Comparison of ENCODE assay signal across 12 cellular contexts in the genomic region with DNA sequence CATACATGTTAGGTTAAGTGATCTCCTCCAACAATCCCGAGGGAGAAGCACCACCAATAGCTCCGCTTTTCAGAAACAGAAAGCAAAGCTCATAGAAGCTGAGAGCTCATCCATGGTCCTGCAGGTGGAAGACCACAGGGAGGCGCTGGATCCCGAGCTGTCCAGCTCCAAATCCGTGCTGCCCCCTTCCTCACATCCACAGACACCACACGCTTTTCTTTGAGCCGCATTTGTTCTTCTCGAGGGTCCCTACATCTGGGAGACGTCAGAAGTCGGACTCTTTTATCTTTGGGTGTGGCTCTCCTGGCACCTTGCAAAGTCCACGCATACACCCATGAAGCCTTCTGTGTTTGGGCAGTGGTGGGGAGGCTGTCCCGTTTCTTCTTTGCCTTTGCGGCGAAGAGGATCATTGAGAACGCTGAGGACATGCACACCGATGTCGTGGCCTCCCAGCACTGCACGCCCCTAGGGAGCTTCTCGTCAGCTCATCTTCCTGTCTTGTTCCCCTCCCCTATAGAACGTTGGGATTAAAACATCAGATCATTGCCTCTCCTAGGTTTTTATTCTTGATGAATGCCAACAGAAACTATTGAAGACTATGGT.
DNase-seq lines count a peak whose midpoint lies in the region; ATAC-seq, FAIRE-seq and TF ChIP-seq lines count a peak whose summit lies in the region.
"Had no signal": no experiment of that assay in that cellular context is flagged by ENCODE, and none has a peak within 500 bp of the region (broad histone marks: within the 10 kb centered on the region; RNA-seq: fewer than 3 reads in every experiment).

No MANE protein-coding gene starts in this region.

- H3K4me2 ChIP-seq in DND-41 (ENCODE audit: insufficient read depth, low read length): no peak overlapping the region

- H3K79me2 ChIP-seq in DND-41 (ENCODE audit: insufficient read depth, low read length): no peaks in the 10 kb centered on the region

- H3K27me3 ChIP-seq in DND-41 (ENCODE audit: insufficient read depth, low read length, poor library complexity): peaks cover 3% of the 10 kb centered on the region
- H3K27me3 ChIP-seq: foreskin keratinocyte had no signal

- H3K4me1 ChIP-seq in DND-41 (ENCODE audit: insufficient read depth, low read length) (no peaks in the 10 kb centered on the region), HEK293 (ENCODE audit: control insufficient read depth, insufficient read depth, low read length) (no peaks in the 10 kb centered on the region)
- H3K4me1 ChIP-seq: foreskin keratinocyte, tibial artery had no signal

- peaks cover 9 to 10% of the 10 kb centered on the region in 2 donors for H3K9me3 Mint-ChIP-seq in activated naive CD4-positive, alpha-beta T cell treated with anti-CD3 and anti-CD28 coated beads, Interleukin-2, amount 50 U/mL, for 72 hours

- no peak overlapping the region for H3K9ac ChIP-seq in DND-41 (ENCODE audit: low read depth, low read length)

- no peak for DNase-seq in DND-41
- peak; percentile 51 for DNase-seq in mesenteric fat pad (ENCODE audit: low spot score)
- no peak for DNase-seq in GM19238 (ENCODE audit: insufficient read length, low spot score)
- DNase-seq in frontal cortex (ENCODE audit: low spot score in 2 of 2): no peak
- no peak for DNase-seq in activated naive CD4-positive, alpha-beta T cell treated with anti-CD3 and anti-CD28 coated beads, Interleukin-2, amount 50 U/mL, for 72 hours (ENCODE audit: low spot score in 2 of 2)
- no peak for DNase-seq in NCI-H1048 (lab: John Stamatoyannopoulos, UW)
- DNase-seq: activated gamma-delta T cell, foreskin keratinocyte, tibial artery had no signal

- no peak overlapping the region for H3K27ac Mint-ChIP-seq in activated naive CD4-positive, alpha-beta T cell treated with anti-CD3 and anti-CD28 coated beads, Interleukin-2, amount 50 U/mL, for 72 hours

- CTCF ChIA-PET in HEK293 (lab: Yijun Ruan, JAX): interaction anchor here (0.5 to 1.4 kb wide), 11 partner anchors 8 to 1228 kb away, joined by 3 to 8 read pairs (median 4); no protein-coding TSS in a partner anchor

- H3K27ac ChIP-seq in DND-41 (ENCODE audit: low read length): no peak overlapping the region
- H3K27ac ChIP-seq in HEK293 (ENCODE audit: extremely low read depth, low read depth, low read length): no peak overlapping the region
- H3K27ac ChIP-seq: foreskin keratinocyte, RWPE1, tibial artery had no signal

- no peak for FAIRE-seq in frontal cortex (lab: Jason Lieb, UNC)

- H3K36me3 ChIP-seq in DND-41 (ENCODE audit: insufficient read depth, low read length): no peaks in the 10 kb centered on the region
- H3K36me3 ChIP-seq in HEK293 (ENCODE audit: control insufficient read depth in 2 of 2, insufficient read depth in 1 of 2, low read length in 2 of 2): no peaks in the 10 kb centered on the region
- H3K36me3 ChIP-seq: tibial artery had no signal

- ATAC-seq in DND-41 (ENCODE audit: insufficient read depth, low read depth): no peak
- peak; percentile 57; the same call in 1 of the 3 replicates for ATAC-seq in SK-N-SH treated with all-trans-retinoic acid at 6 μM for 48 hours
- no peak for ATAC-seq in activated naive CD4-positive, alpha-beta T cell treated with anti-CD3 and anti-CD28 coated beads, Interleukin-2, amount 50 U/mL, for 72 hours
- ATAC-seq: foreskin keratinocyte had no signal

- TF ChIP-seq CTCF in DND-41 (IDR thresholded peaks at IDR 0.05; ENCODE audit: borderline replicate concordance, extremely low read depth, low read length, poor library complexity, severe bottlenecking) (peak; percentile 30), HEK293 (tag by site-specific recombination; IDR thresholded peaks at IDR 0.05) (no peak)

- no peak overlapping the region for H3K4me3 ChIP-seq in DND-41 (ENCODE audit: low read depth in 1 of 2, low read length in 2 of 2)
- no peak overlapping the region for H3K4me3 ChIP-seq in HEK293 (ENCODE audit: low read depth, low read length)
- H3K4me3 ChIP-seq: tibial artery had no signal

- peaks cover 0 to 11% of the 10 kb centered on the region in 2 donors for H3K36me3 Mint-ChIP-seq in activated naive CD4-positive, alpha-beta T cell treated with anti-CD3 and anti-CD28 coated beads, Interleukin-2, amount 50 U/mL, for 72 hours

- H2AFZ ChIP-seq in DND-41 (ENCODE audit: low read depth, low read length): no peak overlapping the region

- H3K9me3 ChIP-seq in DND-41 (ENCODE audit: insufficient read depth, low read length, severe bottlenecking) (peaks cover 10% of the 10 kb centered on the region), HEK293 (ENCODE audit: control insufficient read depth, insufficient read depth, low read depth, low read length) (no peaks in the 10 kb centered on the region)

- H4K20me1 ChIP-seq in DND-41 (ENCODE audit: insufficient read depth, low read length): no peaks in the 10 kb centered on the region

- POLR2A ChIA-PET in HEK293 (lab: Yijun Ruan, JAX): interaction anchor here (0.7 kb wide), 1 partner anchor 987 kb away, joined by 6 read pairs; no protein-coding TSS in a partner anchor

TF ChIP-seq in HEK293, 187 proteins besides CTCF, POLR2A, EP300 and RAD21:
- TF ChIP-seq, protein P1, sequence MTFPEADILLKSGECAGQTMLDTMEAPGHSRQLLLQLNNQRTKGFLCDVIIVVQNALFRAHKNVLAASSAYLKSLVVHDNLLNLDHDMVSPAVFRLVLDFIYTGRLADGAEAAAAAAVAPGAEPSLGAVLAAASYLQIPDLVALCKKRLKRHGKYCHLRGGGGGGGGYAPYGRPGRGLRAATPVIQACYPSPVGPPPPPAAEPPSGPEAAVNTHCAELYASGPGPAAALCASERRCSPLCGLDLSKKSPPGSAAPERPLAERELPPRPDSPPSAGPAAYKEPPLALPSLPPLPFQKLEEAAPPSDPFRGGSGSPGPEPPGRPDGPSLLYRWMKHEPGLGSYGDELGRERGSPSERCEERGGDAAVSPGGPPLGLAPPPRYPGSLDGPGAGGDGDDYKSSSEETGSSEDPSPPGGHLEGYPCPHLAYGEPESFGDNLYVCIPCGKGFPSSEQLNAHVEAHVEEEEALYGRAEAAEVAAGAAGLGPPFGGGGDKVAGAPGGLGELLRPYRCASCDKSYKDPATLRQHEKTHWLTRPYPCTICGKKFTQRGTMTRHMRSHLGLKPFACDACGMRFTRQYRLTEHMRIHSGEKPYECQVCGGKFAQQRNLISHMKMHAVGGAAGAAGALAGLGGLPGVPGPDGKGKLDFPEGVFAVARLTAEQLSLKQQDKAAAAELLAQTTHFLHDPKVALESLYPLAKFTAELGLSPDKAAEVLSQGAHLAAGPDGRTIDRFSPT (tag by site-specific recombination; IDR thresholded peaks at IDR 0.05): no peak
- TF ChIP-seq ZNF654 (tag by site-specific recombination; IDR thresholded peaks at IDR 0.05; ENCODE audit: low read depth): peak; percentile 38

TF ChIP-seq in SK-N-SH treated with all-trans-retinoic acid at 6 μM for 48 hours, 23 proteins besides CTCF, POLR2A, EP300 and RAD21:
- no peak for TF ChIP-seq ZFP30 (CRISPR knock-in tag; IDR thresholded peaks at IDR 0.05)
